8 cellular contexts compared by ENCODE assay signal in genomic region chr19:49224856-49225255, GRCh38.
DNase-seq lines count a peak whose midpoint lies in the region; ATAC-seq, FAIRE-seq and TF ChIP-seq lines count a peak whose summit lies in the region.

No MANE protein-coding gene starts in this region.

- no peak for TF ChIP-seq POLR2A in lower leg skin (IDR thresholded peaks at IDR 0.05)

- no peaks in the 10 kb centered on the region for H3K4me1 ChIP-seq in astrocyte (ENCODE audit: insufficient read depth, low read length)

- H3K79me2 ChIP-seq in astrocyte (ENCODE audit: insufficient read depth, low read length): no peaks in the 10 kb centered on the region

- H3K36me3 Mint-ChIP-seq in astrocyte (ENCODE audit: low read depth, unreplicated experiment): peaks cover 5% of the 10 kb centered on the region

- no peak overlapping the region for H3K27ac Mint-ChIP-seq in astrocyte (ENCODE audit: unreplicated experiment)

- ATAC-seq in GM21529 (IDR thresholded peaks at IDR 0.05; ENCODE audit: unreplicated experiment): no peak

- H3K27ac ChIP-seq in astrocyte (ENCODE audit: low read depth, low read length): no peak overlapping the region

- H4K20me1 ChIP-seq in astrocyte (ENCODE audit: insufficient read depth, low read length): no peaks in the 10 kb centered on the region

- H3K36me3 ChIP-seq in astrocyte (ENCODE audit: insufficient read depth, low read length): no peaks in the 10 kb centered on the region

- intact Hi-C loops in lower leg skin (cut with DNase I; ENCODE audit: low total_unique reads): loop anchor here (5.0 kb wide), 1 partner anchor 77 kb away; no protein-coding TSS in a partner anchor

- no peak overlapping the region for H3K4me3 ChIP-seq in astrocyte (ENCODE audit: insufficient read depth, low read depth, low read length)
- H3K4me3 ChIP-seq in lower leg skin (ENCODE audit: low read depth, poor library complexity, severe bottlenecking): no peak overlapping the region

- H3K27me3 Mint-ChIP-seq in astrocyte (ENCODE audit: low read depth, unreplicated experiment): peaks cover 4% of the 10 kb centered on the region

- DNase-seq in DMS114 treated with DMSO at 0.1 percent for 48 hours (lab: John Stamatoyannopoulos, UW; ENCODE audit: unreplicated experiment) (peak; percentile 41), HPDE6-E6E7 (ENCODE audit: extremely low spot score) (peak; percentile 67), NCI-H82 treated with DMSO at 0.1 percent for 48 hours (lab: John Stamatoyannopoulos, UW; ENCODE audit: unreplicated experiment) (peak; percentile 62), astrocyte (ENCODE audit: low read depth) (peak; percentile 19), kidney glomerular epithelial cell (lab: John Stamatoyannopoulos, UW) (peak; percentile 30), lower leg skin (ENCODE audit: low spot score in 2 of 2) (no peak), hippocampal formation (lab: John Stamatoyannopoulos, UW) (no peak)

- H3K27me3 ChIP-seq in astrocyte (ENCODE audit: insufficient read depth, low read length): no peaks in the 10 kb centered on the region

- peak; percentile 33 for TF ChIP-seq CTCF in astrocyte (IDR thresholded peaks at IDR 0.05; ENCODE audit: insufficient read depth, low read depth, low read length)
- TF ChIP-seq CTCF in lower leg skin (IDR thresholded peaks at IDR 0.05): no peak

- no peak overlapping the region for H3K9ac ChIP-seq in astrocyte (ENCODE audit: low read length)

- H2AFZ ChIP-seq in astrocyte (ENCODE audit: low read depth, low read length): no peak overlapping the region

- 19 to 29% methylated on average over 8 of the region's 8 CpGs for WGBS in lower leg skin, 2 donors

- H3K9me3 ChIP-seq in astrocyte (ENCODE audit: insufficient read depth, low read depth, low read length): no peaks in the 10 kb centered on the region

- H3K4me1 Mint-ChIP-seq in astrocyte (ENCODE audit: low read depth, unreplicated experiment): no peaks in the 10 kb centered on the region

- no peak overlapping the region for H3K4me2 ChIP-seq in astrocyte (ENCODE audit: low read length)

- no peak overlapping the region for H3K4me3 Mint-ChIP-seq in astrocyte (ENCODE audit: unreplicated experiment)

- FAIRE-seq in astrocyte (lab: Jason Lieb, UNC): no peak

- peaks cover 6% of the 10 kb centered on the region for H3K9me3 Mint-ChIP-seq in astrocyte (ENCODE audit: unreplicated experiment)

Comparison
In these comparisons a context has a peak if more than half of its experiments do, and no peak if none do; other contexts are left out.
1. DNase-seq: peak in DMS114 treated with DMSO at 0.1 percent for 48 hours (single experiment), HPDE6-E6E7 (single experiment), NCI-H82 treated with DMSO at 0.1 percent for 48 hours (single experiment), astrocyte (single experiment) and kidney glomerular epithelial cell (single experiment); none in lower leg skin (0 of 2) and hippocampal formation (0 of 2).